32 cellular contexts compared by ENCODE assay signal in the genomic region with DNA sequence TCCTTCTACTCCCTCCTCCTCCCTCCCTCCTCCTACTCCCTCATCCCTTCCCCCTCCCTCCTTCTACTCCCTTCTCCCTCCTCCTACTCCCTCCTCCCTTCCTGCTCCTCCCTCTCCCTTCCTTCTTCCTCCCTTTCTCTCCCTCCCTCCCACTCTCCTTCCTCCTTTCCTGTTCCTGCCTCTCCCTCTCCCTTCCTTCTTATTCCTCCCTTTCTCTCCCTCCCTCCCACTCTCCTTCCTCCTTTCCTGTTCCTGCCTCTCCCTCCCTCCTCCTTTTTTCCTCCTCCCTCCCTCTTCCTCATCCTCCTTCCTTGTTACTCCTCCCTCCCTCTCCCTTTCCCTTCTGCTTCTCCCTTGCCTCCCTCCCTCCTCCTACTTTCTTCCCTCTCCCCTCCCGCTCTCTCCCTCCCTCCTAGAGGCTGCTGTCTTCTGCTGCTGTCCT. TPM values are rescaled to one million over a fixed set of nuclear protein-coding genes. Genes with fewer than 3 reads are reported as not detected.
"Had no signal": no experiment of that assay in that cellular context is flagged by ENCODE, and none has a peak within 500 bp of the region (broad histone marks: within the 10 kb centered on the region; RNA-seq: fewer than 3 reads in every experiment).

No MANE protein-coding gene starts in this region.

- H3K4me3 Mint-ChIP-seq: activated B cell treated with CpG ODN at 0.5 μM for 24 hours; activated CD8-positive, alpha-beta T cell treated with anti-CD3 and anti-CD28 coated beads for 36 hours; activated naive CD8-positive, alpha-beta T cell; activated T-cell treated with anti-CD3 and anti-CD28 coated beads, Interleukin-2, amount 50 U/mL, for 4 hours; activated T-helper 17 cell treated with anti-CD3 and anti-CD28 coated beads, Interleukin-2, amount 50 U/mL, for 72 hours; T-cell; T-helper 1 cell treated with Interleukin-12 subunit alpha and Interleukin-12 subunit beta and Interleukin-4 antibody, amounts not matched to agents 30 μg/mL and 1 μg/mL, for 36 hours; T-helper 2 cell treated with Interferon-gamma antibody and Interleukin-4, amounts not matched to agents 5 μg/mL and 100 μg/mL, for 36 hours had no signal

- DNase-seq: activated B cell treated with CpG ODN at 0.5 μM for 24 hours; activated CD4-positive, alpha-beta T cell treated with anti-CD3 and anti-CD28 coated beads for 48 hours; activated CD4-positive, alpha-beta T cell treated with anti-CD3 and anti-CD28 coated beads, Interleukin-2, amount 50 U/mL, for 1 hour; activated CD4-positive, alpha-beta T cell treated with anti-CD3 and anti-CD28 coated beads, Interleukin-2, amount 50 U/mL, for 48 hours; activated CD8-positive, alpha-beta memory T cell treated with anti-CD3 and anti-CD28 coated beads for 24 hours; activated CD8-positive, alpha-beta T cell treated with anti-CD3 and anti-CD28 coated beads for 36 hours; activated effector memory CD4-positive, alpha-beta T cell treated with Interleukin-2 at 50 U/mL for 16 hours; activated gamma-delta T cell treated with Interleukin-2 at 50 U/mL for 16 hours; activated naive CD4-positive, alpha-beta T cell treated with anti-CD3 and anti-CD28 coated beads, Interleukin-2, amount 50 U/mL, for 16 hours; activated naive CD4-positive, alpha-beta T cell treated with Interleukin-2 at 50 U/mL for 16 hours; activated T-cell treated with anti-CD3 and anti-CD28 coated beads, Interleukin-2, amount 50 U/mL, for 4 hours; central memory CD4-positive, alpha-beta T cell; cerebellar nuclear complex; colonic mucosa; effector CD8-positive, alpha-beta T cell; foreskin fibroblast; head of caudate nucleus; T-cell; T1000; WERI-Rb-1 had no signal

- H3K4me1 ChIP-seq: ascending aorta, breast epithelium, colonic mucosa had no signal

- H3K27me3 ChIP-seq: ascending aorta, breast epithelium, cardiac muscle cell, colonic mucosa had no signal

- FAIRE-seq: endometrium, frontal cortex had no signal

- ATAC-seq: activated CD4-positive, CD25-positive, alpha-beta regulatory T cell treated with anti-CD3 and anti-CD28 coated beads, Interleukin-2, amount 50 U/mL, for 24 hours; activated CD8-positive, alpha-beta T cell treated with anti-CD3 and anti-CD28 coated beads for 36 hours; activated T-cell treated with anti-CD3 and anti-CD28 coated beads, Interleukin-2, amount 50 U/mL, for 4 hours; activated T-helper 17 cell treated with anti-CD3 and anti-CD28 coated beads, Interleukin-2, amount 50 U/mL, for 72 hours; esophagus mucosa; T-cell had no signal

- H3K27me3 Mint-ChIP-seq: activated CD8-positive, alpha-beta T cell treated with anti-CD3 and anti-CD28 coated beads for 36 hours; activated naive CD8-positive, alpha-beta T cell; activated T-helper 17 cell treated with anti-CD3 and anti-CD28 coated beads, Interleukin-2, amount 50 U/mL, for 72 hours; T-cell had no signal

- H3K4me3 ChIP-seq: ascending aorta, breast epithelium, cardiac muscle cell, colonic mucosa had no signal

- H3K36me3 Mint-ChIP-seq: activated naive CD8-positive, alpha-beta T cell; brain; T-cell had no signal

- H3K27ac ChIP-seq: ascending aorta, breast epithelium, cardiac muscle cell, colonic mucosa, WERI-Rb-1 had no signal

- H3K9me3 Mint-ChIP-seq: activated B cell treated with CpG ODN at 0.5 μM for 24 hours; activated CD8-positive, alpha-beta T cell treated with anti-CD3 and anti-CD28 coated beads for 36 hours; activated T-cell treated with anti-CD3 and anti-CD28 coated beads, Interleukin-2, amount 50 U/mL, for 4 hours; activated T-helper 17 cell treated with anti-CD3 and anti-CD28 coated beads, Interleukin-2, amount 50 U/mL, for 72 hours; T-cell; T-helper 1 cell treated with Interleukin-12 subunit alpha and Interleukin-12 subunit beta and Interleukin-4 antibody, amounts not matched to agents 30 μg/mL and 1 μg/mL, for 36 hours; T-helper 2 cell treated with Interferon-gamma antibody and Interleukin-4, amounts not matched to agents 5 μg/mL and 100 μg/mL, for 36 hours had no signal

- H3K4me1 Mint-ChIP-seq: activated B cell treated with CpG ODN at 0.5 μM for 24 hours had no signal

- H3K9me3 ChIP-seq: ascending aorta, breast epithelium, colonic mucosa had no signal

- H3K27ac Mint-ChIP-seq: activated B cell treated with CpG ODN at 0.5 μM for 24 hours; activated CD8-positive, alpha-beta T cell treated with anti-CD3 and anti-CD28 coated beads for 36 hours; activated naive CD8-positive, alpha-beta T cell; activated T-helper 17 cell treated with anti-CD3 and anti-CD28 coated beads, Interleukin-2, amount 50 U/mL, for 72 hours; T-cell; T-helper 1 cell treated with Interleukin-12 subunit alpha and Interleukin-12 subunit beta and Interleukin-4 antibody, amounts not matched to agents 30 μg/mL and 1 μg/mL, for 36 hours; T-helper 2 cell treated with Interferon-gamma antibody and Interleukin-4, amounts not matched to agents 5 μg/mL and 100 μg/mL, for 36 hours had no signal

- H3K36me3 ChIP-seq: ascending aorta, breast epithelium, cardiac muscle cell, colonic mucosa, WERI-Rb-1 had no signal

RNA-seq across cellular contexts. Expression of gene WNT9A, which starts 41.2 kb away (rescaled TPM):
- total RNA-seq: activated B cell treated with CpG ODN at 0.5 μM for 24 hours; activated CD8-positive, alpha-beta T cell treated with anti-CD3 and anti-CD28 coated beads for 36 hours had no signal
- polyA plus RNA-seq: cardiac muscle cell had no signal
